Comparison of ENCODE assay signal across 28 cellular contexts in the genomic region with DNA sequence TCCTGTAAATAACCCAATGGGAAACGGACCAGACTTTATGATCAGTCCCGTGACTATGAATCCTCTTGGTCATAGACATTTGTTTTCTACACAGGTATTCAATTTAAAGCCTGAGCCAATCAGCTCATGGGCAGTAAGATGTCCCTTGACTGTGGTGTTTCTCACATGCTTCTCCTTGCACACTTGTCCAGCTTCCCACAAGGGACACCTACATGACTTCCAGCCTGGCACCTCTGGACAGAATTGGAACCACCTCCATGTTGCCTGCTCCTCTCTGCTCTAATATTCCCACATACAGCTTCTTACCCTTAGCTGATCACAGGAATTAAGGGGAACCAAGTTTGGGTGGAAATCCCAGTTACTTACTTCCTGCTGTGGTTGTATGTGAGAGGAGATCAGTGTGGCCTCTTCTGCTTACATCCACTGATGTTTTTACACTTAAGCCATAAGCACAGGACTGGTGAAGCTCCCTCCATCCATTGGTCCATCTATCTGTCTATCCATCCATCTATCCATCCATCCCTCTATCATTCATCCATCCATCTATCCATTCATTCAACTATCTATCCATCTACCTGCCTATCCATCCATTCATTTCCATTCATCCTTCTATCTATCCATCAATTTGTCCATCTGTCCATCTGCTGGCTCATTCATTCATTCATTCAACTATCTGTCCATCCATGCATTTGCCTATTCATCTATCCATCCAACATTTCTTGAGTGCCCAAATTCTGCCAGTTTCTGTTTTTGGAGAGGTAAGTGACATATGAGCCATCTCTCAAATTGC. TPM values are rescaled to one million over a fixed set of nuclear protein-coding genes. Genes with fewer than 3 reads are reported as not detected.
A peak's percentile ranks its signal among the peaks of the same experiment; 100 is the strongest.
DNase-seq lines count a peak whose midpoint lies in the region; ATAC-seq and TF ChIP-seq lines count a peak whose summit lies in the region.
"Had no signal": no experiment of that assay in that cellular context is flagged by ENCODE, and none has a peak within 500 bp of the region (broad histone marks: within the 10 kb centered on the region; RNA-seq: fewer than 3 reads in every experiment).

No MANE protein-coding gene starts in this region.

- H3K4me3 ChIP-seq in HEK293 (ENCODE audit: low read depth, low read length) = no peak overlapping the region
- no peak overlapping the region for H3K4me3 ChIP-seq in upper lobe of left lung
- H3K4me3 ChIP-seq: coronary artery, Peyer's patch, thyroid gland, vagina had no signal

- DNase-seq in natural killer cell treated with Interleukin-12 subunit alpha and Interleukin-12 subunit beta and Interleukin-15 and Interleukin-18, amount 100 ng/mL, for 72 hours (ENCODE audit: low spot score) = no peak
- DNase-seq in natural killer cell = no peak
- DNase-seq in central memory CD8-positive, alpha-beta T cell (ENCODE audit: low spot score in 2 of 2) = no peak
- no peak for DNase-seq in GM19238 (ENCODE audit: insufficient read length, low spot score)
- no peak for DNase-seq in activated CD8-positive, alpha-beta memory T cell treated with anti-CD3 and anti-CD28 coated beads for 24 hours
- DNase-seq in upper lobe of left lung = no peak
- DNase-seq: activated CD4-positive, alpha-beta T cell treated with anti-CD3 and anti-CD28 coated beads, Interleukin-2, amount 10 ng/mL, durations not matched to agents 24 days and 14 days; activated naive CD8-positive, alpha-beta T cell treated with anti-CD3 and anti-CD28 coated beads, Interleukin-2, amount 10 ng/mL, durations not matched to agents 7 days and 5 days; aorta; C1 segment of cervical spinal cord; glutamatergic neuron; left ventricle myocardium superior; mesendoderm; NCI-H1105; NCI-H187 treated with DMSO at 0.1 percent for 48 hours; NCI-H2171; NCI-H82; Peyer's patch; posterior cingulate gyrus; right cardiac atrium; SHP77; stimulated activated CD4-positive, alpha-beta T cell treated with anti-CD3 and anti-CD28 coated beads, Interleukin-1b, Interleukin-23, amount 100 ng/mL, for 48 hours; thyroid gland had no signal

- intact Hi-C loops in natural killer cell (cut with micrococcal nuclease) = no loop called here

- ATAC-seq in natural killer cell treated with Interleukin-12 subunit alpha and Interleukin-12 subunit beta and Interleukin-15 and Interleukin-18, amount 100 ng/mL, for 72 hours = no peak
- ATAC-seq in natural killer cell = no peak
- ATAC-seq in central memory CD8-positive, alpha-beta T cell (replicated peaks; ENCODE audit: extremely low read depth, poor library complexity, severe bottlenecking) = no peak
- no peak for ATAC-seq in upper lobe of left lung (ENCODE audit: low FRiP score in 2 of 2)
- ATAC-seq: left ventricle myocardium superior, right cardiac atrium had no signal

- CTCF ChIA-PET in HEK293 (lab: Yijun Ruan, JAX) = interaction anchor here (0.5 to 0.8 kb wide), 2 partner anchors 15 to 707 kb away, joined by 3 read pairs; no protein-coding TSS in a partner anchor

- peaks cover 70 to 92% of the 10 kb centered on the region in 2 donors for H3K4me1 Mint-ChIP-seq in natural killer cell treated with Interleukin-12 subunit alpha and Interleukin-12 subunit beta and Interleukin-15 and Interleukin-18, amount 100 ng/mL, for 72 hours (ENCODE audit: low read depth in 2 of 2)
- H3K4me1 Mint-ChIP-seq in natural killer cell = peaks cover 90 to 92% of the 10 kb centered on the region in 2 donors
- peaks cover 96% of the 10 kb centered on the region for H3K4me1 Mint-ChIP-seq in central memory CD8-positive, alpha-beta T cell
- H3K4me1 Mint-ChIP-seq: endodermal cell had no signal

- 83 to 86% methylated on average over 2 of the region's 2 CpGs for WGBS in upper lobe of left lung, 2 donors

- H3K27ac Mint-ChIP-seq in natural killer cell treated with Interleukin-12 subunit alpha and Interleukin-12 subunit beta and Interleukin-15 and Interleukin-18, amount 100 ng/mL, for 72 hours = peak overlapping the region; percentile 24 to 98
- H3K27ac Mint-ChIP-seq in natural killer cell = peak overlapping the region in 1 of 2 donors; percentile 98
- peak overlapping the region; percentile 2 for H3K27ac Mint-ChIP-seq in central memory CD8-positive, alpha-beta T cell (ENCODE audit: low read depth)
- H3K27ac Mint-ChIP-seq: activated naive CD8-positive, alpha-beta T cell treated with anti-CD3 and anti-CD28 coated beads, Interleukin-2, amount 10 ng/mL, durations not matched to agents 7 days and 5 days; endodermal cell; IgD-negative memory B cell had no signal

- H3K27ac ChIP-seq in HEK293 (ENCODE audit: extremely low read depth, low read depth, low read length) (no peak overlapping the region), upper lobe of left lung (no peak overlapping the region)
- H3K27ac ChIP-seq: coronary artery, Peyer's patch, thyroid gland, vagina had no signal

- peak overlapping the region; percentile 50 for H3K4me3 Mint-ChIP-seq in natural killer cell treated with Interleukin-12 subunit alpha and Interleukin-12 subunit beta and Interleukin-15 and Interleukin-18, amount 100 ng/mL, for 72 hours
- H3K4me3 Mint-ChIP-seq in natural killer cell = no peak overlapping the region
- H3K4me3 Mint-ChIP-seq in central memory CD8-positive, alpha-beta T cell = no peak overlapping the region
- H3K4me3 Mint-ChIP-seq: activated CD4-positive, alpha-beta T cell treated with anti-CD3 and anti-CD28 coated beads, Interleukin-2, amount 10 ng/mL, durations not matched to agents 24 days and 14 days; activated naive CD8-positive, alpha-beta T cell treated with anti-CD3 and anti-CD28 coated beads, Interleukin-2, amount 10 ng/mL, durations not matched to agents 7 days and 5 days; endodermal cell had no signal

- H3K27me3 ChIP-seq in upper lobe of left lung = no peaks in the 10 kb centered on the region
- H3K27me3 ChIP-seq: Peyer's patch, thyroid gland, vagina had no signal

- H3K36me3 Mint-ChIP-seq in natural killer cell treated with Interleukin-12 subunit alpha and Interleukin-12 subunit beta and Interleukin-15 and Interleukin-18, amount 100 ng/mL, for 72 hours = peaks cover 6% of the 10 kb centered on the region
- H3K36me3 Mint-ChIP-seq in natural killer cell = no peaks in the 10 kb centered on the region
- peaks cover 18% of the 10 kb centered on the region for H3K36me3 Mint-ChIP-seq in central memory CD8-positive, alpha-beta T cell (ENCODE audit: insufficient read depth)

- peaks cover 11% of the 10 kb centered on the region for H3K9me3 Mint-ChIP-seq in natural killer cell treated with Interleukin-12 subunit alpha and Interleukin-12 subunit beta and Interleukin-15 and Interleukin-18, amount 100 ng/mL, for 72 hours
- peaks cover 0 to 3% of the 10 kb centered on the region in 2 donors for H3K9me3 Mint-ChIP-seq in natural killer cell
- H3K9me3 Mint-ChIP-seq in central memory CD8-positive, alpha-beta T cell = no peaks in the 10 kb centered on the region
- H3K9me3 Mint-ChIP-seq: endodermal cell had no signal

- POLR2A ChIA-PET in HEK293 (lab: Yijun Ruan, JAX) = no interaction called here

- H3K27me3 Mint-ChIP-seq in natural killer cell treated with Interleukin-12 subunit alpha and Interleukin-12 subunit beta and Interleukin-15 and Interleukin-18, amount 100 ng/mL, for 72 hours = no peaks in the 10 kb centered on the region
- no peaks in the 10 kb centered on the region for H3K27me3 Mint-ChIP-seq in natural killer cell (ENCODE audit: low read depth in 2 of 2)
- H3K27me3 Mint-ChIP-seq in central memory CD8-positive, alpha-beta T cell = no peaks in the 10 kb centered on the region
- H3K27me3 Mint-ChIP-seq: activated CD4-positive, alpha-beta T cell treated with anti-CD3 and anti-CD28 coated beads, Interleukin-2, amount 10 ng/mL, durations not matched to agents 24 days and 14 days; IgD-negative memory B cell had no signal

- TF ChIP-seq POLR2A in upper lobe of left lung (IDR thresholded peaks at IDR 0.05) = no peak

- H3K4me1 ChIP-seq in HEK293 (ENCODE audit: control insufficient read depth, insufficient read depth, low read length) (no peaks in the 10 kb centered on the region), upper lobe of left lung (peaks cover 0 to 4% (median 0%) of the 10 kb centered on the region in 4 donors)
- H3K4me1 ChIP-seq: thyroid gland, vagina had no signal

- H3K9me3 ChIP-seq in HEK293 (ENCODE audit: control insufficient read depth, insufficient read depth, low read depth, low read length) = no peaks in the 10 kb centered on the region
- no peaks in the 10 kb centered on the region for H3K9me3 ChIP-seq in upper lobe of left lung
- H3K9me3 ChIP-seq: Peyer's patch, thyroid gland, vagina had no signal

- TF ChIP-seq EP300 in upper lobe of left lung (IDR thresholded peaks at IDR 0.05) = no peak

- TF ChIP-seq CTCF in natural killer cell (IDR thresholded peaks at IDR 0.05) (no peak), HEK293 (tag by site-specific recombination; IDR thresholded peaks at IDR 0.05) (no peak), upper lobe of left lung (IDR thresholded peaks at IDR 0.05) (no peak)

- no peaks in the 10 kb centered on the region for H3K36me3 ChIP-seq in HEK293 (ENCODE audit: control insufficient read depth in 2 of 2, insufficient read depth in 1 of 2, low read length in 2 of 2)
- H3K36me3 ChIP-seq in upper lobe of left lung = no peaks in the 10 kb centered on the region
- H3K36me3 ChIP-seq: Peyer's patch, thyroid gland, vagina had no signal

TF ChIP-seq in HEK293, 187 proteins besides CTCF, POLR2A, EP300 and RAD21:
- TF ChIP-seq ZNF366 (tag by site-specific recombination; conservative IDR thresholded peaks at IDR 0.05) (peak; percentile 93), ZBTB17 (tag by site-specific recombination; IDR thresholded peaks at IDR 0.05) (peak; percentile 33; the same call in 1 of the 2 replicates), ZNF529 (tag by site-specific recombination; IDR thresholded peaks at IDR 0.05; ENCODE audit: insufficient replicate concordance) (peak; percentile 97), SCRT2 (tag by site-specific recombination; IDR thresholded peaks at IDR 0.05) (no peak)
TF ChIP-seq in HEK293: peak in this region for 3.

RNA-seq across cellular contexts. Expression of gene RUNX1, which starts 16.4 kb away (rescaled TPM):
- total RNA-seq in natural killer cell treated with Interleukin-12 subunit alpha and Interleukin-12 subunit beta and Interleukin-15 and Interleukin-18, amount 100 ng/mL, for 72 hours = 100 to 1,000 TPM in 1 of 2 donors, 10 to 100 TPM in 1; 67.8 to 121 TPM
- total RNA-seq in natural killer cell = 100 to 1,000 TPM in 1 of 3 donors, 10 to 100 TPM in 2; 62.1 to 171 (median 98.2) TPM
- total RNA-seq in upper lobe of left lung = 100 to 1,000 TPM in 3 of 6 donors, 10 to 100 TPM in 3; 62.2 to 252 (median 98.2) TPM
